In the genomic region with DNA sequence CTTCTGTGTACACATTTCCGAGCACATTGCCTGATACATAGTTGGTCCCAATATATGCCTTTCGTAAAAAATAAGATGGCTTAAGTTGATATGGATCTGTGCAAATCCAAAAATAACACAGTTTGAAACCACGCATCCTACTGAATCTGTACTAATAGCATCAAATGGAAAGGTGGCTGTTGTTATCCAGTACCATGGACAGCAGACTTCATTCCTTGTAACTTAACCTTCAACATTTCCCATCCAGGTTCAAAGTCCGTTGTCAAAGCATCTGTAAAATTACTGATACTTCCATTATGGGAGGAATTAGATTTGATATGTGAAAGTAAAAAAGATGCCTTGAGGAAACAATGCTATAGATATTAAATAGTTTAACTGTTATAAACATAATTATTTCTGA, we compare ENCODE assay signal across 15 cellular contexts.
A peak's percentile ranks its signal among the peaks of the same experiment; 100 is the strongest.
DNase-seq lines count a peak whose midpoint lies in the region; ATAC-seq and TF ChIP-seq lines count a peak whose summit lies in the region.
"Had no signal": no experiment of that assay in that cellular context is flagged by ENCODE, and none has a peak within 500 bp of the region (broad histone marks: within the 10 kb centered on the region; RNA-seq: fewer than 3 reads in every experiment).

No MANE protein-coding gene starts in this region.

- no peak overlapping the region for H3K4me3 ChIP-seq in hepatocyte
- H3K4me3 ChIP-seq: lung had no signal

- H4K20me1 ChIP-seq in hepatocyte (ENCODE audit: insufficient read depth, poor library complexity, severe bottlenecking) = no peaks in the 10 kb centered on the region

- H3K27ac Mint-ChIP-seq in WTC11 = no peak overlapping the region
- H3K27ac Mint-ChIP-seq: IgD-negative memory B cell had no signal

- CTCF ChIA-PET in HEK293T (lab: Yijun Ruan, JAX) (no interaction called here), WTC11 (lab: Charles Lee) (no interaction called here)

- H3K36me3 Mint-ChIP-seq in WTC11 = no peaks in the 10 kb centered on the region
- H3K36me3 Mint-ChIP-seq: IgD-negative memory B cell had no signal

- peak; percentile 52 for DNase-seq in A172 (ENCODE audit: low spot score)
- peak; percentile 17 for DNase-seq in HEK293T (ENCODE audit: extremely low spot score)
- DNase-seq in WTC11 (ENCODE audit: low spot score) = no peak
- peak; percentile 62 for DNase-seq in hepatocyte (ENCODE audit: low spot score)
- no peak for DNase-seq in AML-193 (lab: John Stamatoyannopoulos, UW)
- no peak for DNase-seq in NCI-H2171 (lab: John Stamatoyannopoulos, UW)
- no peak for DNase-seq in cerebellum (ENCODE audit: low spot score)
- DNase-seq: activated CD4-positive, alpha-beta T cell treated with anti-CD3 and anti-CD28 coated beads for 1 hour; central memory CD4-positive, alpha-beta T cell; NCI-H2227 treated with DMSO at 0.1 percent for 48 hours; posterior cingulate gyrus; Right ventricle myocardium superior had no signal

- H3K36me3 ChIP-seq in hepatocyte (replicated peaks; ENCODE audit: insufficient read depth, low read depth) = no peaks in the 10 kb centered on the region

- POLR2A ChIA-PET in HEK293T (lab: Yijun Ruan, JAX) = no interaction called here
- POLR2A ChIA-PET in WTC11 (lab: Charles Lee) = no interaction called here

- no peak overlapping the region for H3K4me3 Mint-ChIP-seq in WTC11
- H3K4me3 Mint-ChIP-seq: IgD-negative memory B cell had no signal

- H3K9me3 ChIP-seq in hepatocyte (ENCODE audit: low read depth) = no peaks in the 10 kb centered on the region

- H3K9me3 Mint-ChIP-seq in WTC11 = peaks cover 1% of the 10 kb centered on the region; the same call in 1 of the 2 replicates

- no peaks in the 10 kb centered on the region for H3K9me2 ChIP-seq in hepatocyte (replicated peaks; ENCODE audit: insufficient read depth)

- no peak overlapping the region for H3K4me2 ChIP-seq in hepatocyte

- no peaks in the 10 kb centered on the region; the same call in 1 of the 2 replicates for H3K27me3 Mint-ChIP-seq in WTC11 (ENCODE audit: low read depth)
- H3K27me3 Mint-ChIP-seq: IgD-negative memory B cell had no signal

- no peak overlapping the region for H2AFZ ChIP-seq in hepatocyte

- H3K27ac ChIP-seq in hepatocyte = no peak overlapping the region

- H3K4me1 Mint-ChIP-seq in WTC11 = peaks cover 7% of the 10 kb centered on the region

- no peaks in the 10 kb centered on the region for H3K27me3 ChIP-seq in hepatocyte

- TF ChIP-seq CTCF in WTC11 (IDR thresholded peaks at IDR 0.05) (no peak), hepatocyte (IDR thresholded peaks at IDR 0.05; ENCODE audit: poor library complexity) (no peak)

- WGBS in hepatocyte (ENCODE audit: low lambda C conversion rate, missing lambda C conversion rate) = 55% methylated on average over 4 of the region's 4 CpGs

- no peaks in the 10 kb centered on the region for H3K79me2 ChIP-seq in hepatocyte

- ATAC-seq in WTC11 = no peak
- ATAC-seq in GM21381 (IDR thresholded peaks at IDR 0.05; ENCODE audit: unreplicated experiment) = no peak

- no peaks in the 10 kb centered on the region for H3K4me1 ChIP-seq in hepatocyte (ENCODE audit: insufficient read depth)

TF ChIP-seq in HEK293T, 16 proteins besides CTCF, POLR2A, EP300 and RAD21:
- no peak for TF ChIP-seq LEF1 (IDR thresholded peaks at IDR 0.05; ENCODE audit: borderline replicate concordance)
- TF ChIP-seq FOXM1 (IDR thresholded peaks at IDR 0.05; ENCODE audit: borderline replicate concordance) = no peak
- TF ChIP-seq FOXK2 (IDR thresholded peaks at IDR 0.05) = no peak
- TF ChIP-seq FOXA1 (IDR thresholded peaks at IDR 0.05) = no peak
- TF ChIP-seq CTBP1 (IDR thresholded peaks at IDR 0.05; ENCODE audit: borderline replicate concordance) = no peak
- no peak for TF ChIP-seq SP1 (IDR thresholded peaks at IDR 0.05)
- no peak for TF ChIP-seq ARNT (IDR thresholded peaks at IDR 0.05)
- TF ChIP-seq BHLHE40 (IDR thresholded peaks at IDR 0.05; ENCODE audit: borderline replicate concordance) = no peak

TF ChIP-seq in WTC11, 78 proteins besides CTCF, POLR2A, EP300 and RAD21 (continues in another document):
- TF ChIP-seq JUN (CRISPR knock-in tag; IDR thresholded peaks at IDR 0.05) (peak; percentile 35; the same call in 1 of the 2 replicates), IRF2 (CRISPR knock-in tag; IDR thresholded peaks at IDR 0.05; ENCODE audit: borderline replicate concordance, low read depth) (no peak), TEAD4 (CRISPR knock-in tag; IDR thresholded peaks at IDR 0.05) (0 out of 2 replicates have a peak, but pooled peaks have one; percentile 22), TEAD1 (CRISPR knock-in tag; IDR thresholded peaks at IDR 0.05) (0 out of 2 replicates have a peak, but pooled peaks have one; percentile 16), ZNF396 (CRISPR knock-in tag; IDR thresholded peaks at IDR 0.05; ENCODE audit: borderline replicate concordance) (no peak), SOX15 (CRISPR knock-in tag; IDR thresholded peaks at IDR 0.05) (no peak), MYBL2 (CRISPR knock-in tag; IDR thresholded peaks at IDR 0.05) (no peak)
- TF ChIP-seq, protein P1, sequence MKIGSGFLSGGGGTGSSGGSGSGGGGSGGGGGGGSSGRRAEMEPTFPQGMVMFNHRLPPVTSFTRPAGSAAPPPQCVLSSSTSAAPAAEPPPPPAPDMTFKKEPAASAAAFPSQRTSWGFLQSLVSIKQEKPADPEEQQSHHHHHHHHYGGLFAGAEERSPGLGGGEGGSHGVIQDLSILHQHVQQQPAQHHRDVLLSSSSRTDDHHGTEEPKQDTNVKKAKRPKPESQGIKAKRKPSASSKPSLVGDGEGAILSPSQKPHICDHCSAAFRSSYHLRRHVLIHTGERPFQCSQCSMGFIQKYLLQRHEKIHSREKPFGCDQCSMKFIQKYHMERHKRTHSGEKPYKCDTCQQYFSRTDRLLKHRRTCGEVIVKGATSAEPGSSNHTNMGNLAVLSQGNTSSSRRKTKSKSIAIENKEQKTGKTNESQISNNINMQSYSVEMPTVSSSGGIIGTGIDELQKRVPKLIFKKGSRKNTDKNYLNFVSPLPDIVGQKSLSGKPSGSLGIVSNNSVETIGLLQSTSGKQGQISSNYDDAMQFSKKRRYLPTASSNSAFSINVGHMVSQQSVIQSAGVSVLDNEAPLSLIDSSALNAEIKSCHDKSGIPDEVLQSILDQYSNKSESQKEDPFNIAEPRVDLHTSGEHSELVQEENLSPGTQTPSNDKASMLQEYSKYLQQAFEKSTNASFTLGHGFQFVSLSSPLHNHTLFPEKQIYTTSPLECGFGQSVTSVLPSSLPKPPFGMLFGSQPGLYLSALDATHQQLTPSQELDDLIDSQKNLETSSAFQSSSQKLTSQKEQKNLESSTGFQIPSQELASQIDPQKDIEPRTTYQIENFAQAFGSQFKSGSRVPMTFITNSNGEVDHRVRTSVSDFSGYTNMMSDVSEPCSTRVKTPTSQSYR (CRISPR knock-in tag; IDR thresholded peaks at IDR 0.05) = no peak
- TF ChIP-seq, protein P2, sequence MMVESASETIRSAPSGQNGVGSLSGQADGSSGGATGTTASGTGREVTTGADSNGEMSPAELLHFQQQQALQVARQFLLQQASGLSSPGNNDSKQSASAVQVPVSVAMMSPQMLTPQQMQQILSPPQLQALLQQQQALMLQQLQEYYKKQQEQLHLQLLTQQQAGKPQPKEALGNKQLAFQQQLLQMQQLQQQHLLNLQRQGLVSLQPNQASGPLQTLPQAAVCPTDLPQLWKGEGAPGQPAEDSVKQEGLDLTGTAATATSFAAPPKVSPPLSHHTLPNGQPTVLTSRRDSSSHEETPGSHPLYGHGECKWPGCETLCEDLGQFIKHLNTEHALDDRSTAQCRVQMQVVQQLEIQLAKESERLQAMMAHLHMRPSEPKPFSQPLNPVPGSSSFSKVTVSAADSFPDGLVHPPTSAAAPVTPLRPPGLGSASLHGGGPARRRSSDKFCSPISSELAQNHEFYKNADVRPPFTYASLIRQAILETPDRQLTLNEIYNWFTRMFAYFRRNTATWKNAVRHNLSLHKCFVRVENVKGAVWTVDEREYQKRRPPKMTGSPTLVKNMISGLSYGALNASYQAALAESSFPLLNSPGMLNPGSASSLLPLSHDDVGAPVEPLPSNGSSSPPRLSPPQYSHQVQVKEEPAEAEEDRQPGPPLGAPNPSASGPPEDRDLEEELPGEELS (CRISPR knock-in tag; IDR thresholded peaks at IDR 0.05) = no peak
- TF ChIP-seq, protein P3, sequence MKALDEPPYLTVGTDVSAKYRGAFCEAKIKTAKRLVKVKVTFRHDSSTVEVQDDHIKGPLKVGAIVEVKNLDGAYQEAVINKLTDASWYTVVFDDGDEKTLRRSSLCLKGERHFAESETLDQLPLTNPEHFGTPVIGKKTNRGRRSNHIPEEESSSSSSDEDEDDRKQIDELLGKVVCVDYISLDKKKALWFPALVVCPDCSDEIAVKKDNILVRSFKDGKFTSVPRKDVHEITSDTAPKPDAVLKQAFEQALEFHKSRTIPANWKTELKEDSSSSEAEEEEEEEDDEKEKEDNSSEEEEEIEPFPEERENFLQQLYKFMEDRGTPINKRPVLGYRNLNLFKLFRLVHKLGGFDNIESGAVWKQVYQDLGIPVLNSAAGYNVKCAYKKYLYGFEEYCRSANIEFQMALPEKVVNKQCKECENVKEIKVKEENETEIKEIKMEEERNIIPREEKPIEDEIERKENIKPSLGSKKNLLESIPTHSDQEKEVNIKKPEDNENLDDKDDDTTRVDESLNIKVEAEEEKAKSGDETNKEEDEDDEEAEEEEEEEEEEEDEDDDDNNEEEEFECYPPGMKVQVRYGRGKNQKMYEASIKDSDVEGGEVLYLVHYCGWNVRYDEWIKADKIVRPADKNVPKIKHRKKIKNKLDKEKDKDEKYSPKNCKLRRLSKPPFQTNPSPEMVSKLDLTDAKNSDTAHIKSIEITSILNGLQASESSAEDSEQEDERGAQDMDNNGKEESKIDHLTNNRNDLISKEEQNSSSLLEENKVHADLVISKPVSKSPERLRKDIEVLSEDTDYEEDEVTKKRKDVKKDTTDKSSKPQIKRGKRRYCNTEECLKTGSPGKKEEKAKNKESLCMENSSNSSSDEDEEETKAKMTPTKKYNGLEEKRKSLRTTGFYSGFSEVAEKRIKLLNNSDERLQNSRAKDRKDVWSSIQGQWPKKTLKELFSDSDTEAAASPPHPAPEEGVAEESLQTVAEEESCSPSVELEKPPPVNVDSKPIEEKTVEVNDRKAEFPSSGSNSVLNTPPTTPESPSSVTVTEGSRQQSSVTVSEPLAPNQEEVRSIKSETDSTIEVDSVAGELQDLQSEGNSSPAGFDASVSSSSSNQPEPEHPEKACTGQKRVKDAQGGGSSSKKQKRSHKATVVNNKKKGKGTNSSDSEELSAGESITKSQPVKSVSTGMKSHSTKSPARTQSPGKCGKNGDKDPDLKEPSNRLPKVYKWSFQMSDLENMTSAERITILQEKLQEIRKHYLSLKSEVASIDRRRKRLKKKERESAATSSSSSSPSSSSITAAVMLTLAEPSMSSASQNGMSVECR (CRISPR knock-in tag; IDR thresholded peaks at IDR 0.05; ENCODE audit: borderline replicate concordance) = 0 out of 2 replicates have a peak, but pooled peaks have one; percentile 52

Comparison
In these comparisons a context has a peak if more than half of its experiments do, and no peak if none do; other contexts are left out.
1. DNase-seq: peak in A172 (single experiment), HEK293T (single experiment) and hepatocyte (single experiment); none in WTC11 (single experiment), AML-193 (0 of 2), NCI-H2171 (single experiment) and cerebellum (single experiment).